Comparison of ENCODE assay signal across 8 cellular contexts in genomic region chr9:121369595-121370265, GRCh38. TPM values are rescaled to one million over a fixed set of nuclear protein-coding genes. Genes with fewer than 3 reads are reported as not detected.
A peak's percentile ranks its signal among the peaks of the same experiment; 100 is the strongest.
DNase-seq lines count a peak whose midpoint lies in the region; ATAC-seq, FAIRE-seq and TF ChIP-seq lines count a peak whose summit lies in the region.

TSS of gene STOM (minus strand) at chr9:121370250. CDS start at chr9:121370187, 63 bp downstream.

- WGBS in psoas muscle, 3 donors = 0 to 1% (median 0%) methylated on average over 42 to 52 of the region's 52 CpGs

- H3K27ac Mint-ChIP-seq in activated naive CD4-positive, alpha-beta T cell treated with anti-CD3 and anti-CD28 coated beads, Interleukin-2, amount 50 U/mL, for 72 hours = peak within 1 kb of the TSS; percentile 84 to 93

- H3K9ac ChIP-seq in OCI-LY1 (ENCODE audit: low read length) = peak within 1 kb of the TSS; percentile 57

- H2AFZ ChIP-seq in ACC112 (ENCODE audit: low read length, unreplicated experiment) (peak within 1 kb of the TSS; percentile 66), OCI-LY1 (ENCODE audit: low read length) (peak within 1 kb of the TSS; percentile 2; the same call in 1 of the 2 replicates)

- no peaks in the 10 kb centered on the region for H4K20me1 ChIP-seq in OCI-LY1 (ENCODE audit: insufficient read depth, low read length)

- H3K9me3 ChIP-seq in OCI-LY1 (ENCODE audit: low read length) (no peaks in the 10 kb centered on the region), psoas muscle (no peaks in the 10 kb centered on the region)

- H3F3A ChIP-seq in OCI-LY1 (ENCODE audit: insufficient read depth, low read length) = no peaks in the 10 kb centered on the region

- H3K36me3 ChIP-seq in ACC112 (ENCODE audit: insufficient read depth, low read length) = no peaks in the 10 kb centered on the region; the same call in 1 of the 2 replicates
- no peaks in the 10 kb centered on the region for H3K36me3 ChIP-seq in OCI-LY1 (ENCODE audit: insufficient read depth, low read length)
- H3K36me3 ChIP-seq in psoas muscle (ENCODE audit: insufficient read depth in 1 of 2, low read depth in 1 of 2) = peaks cover 0 to 25% of the 10 kb centered on the region in 2 donors

- H3K79me2 ChIP-seq in ACC112 (ENCODE audit: control insufficient read depth, insufficient read depth, low read length, unreplicated experiment) (peaks cover 44% of the 10 kb centered on the region), OCI-LY1 (ENCODE audit: insufficient read depth, low read length) (no peaks in the 10 kb centered on the region)

- H3K27ac ChIP-seq in ACC112 (ENCODE audit: low read depth, low read length) = peak within 1 kb of the TSS; percentile 83
- peak within 1 kb of the TSS; percentile 27 for H3K27ac ChIP-seq in OCI-LY1 (ENCODE audit: low read depth, low read length, poor library complexity, severe bottlenecking)
- peak within 1 kb of the TSS; percentile 98 for H3K27ac ChIP-seq in psoas muscle

- intact Hi-C loops in Right ventricle myocardium superior (cut with DNase I) = loop anchor here (5.0 kb wide), 1 partner anchor 37 kb away; no protein-coding TSS in a partner anchor
- intact Hi-C loops in psoas muscle (cut with DNase I) = no loop called here

- ATAC-seq in HG02970 (IDR thresholded peaks at IDR 0.05; ENCODE audit: low FRiP score, unreplicated experiment) (peak; percentile 52), Right ventricle myocardium superior (ENCODE audit: poor library complexity) (peak; percentile 79), psoas muscle (peak; percentile 73 to 85 (median 78))
- peak; percentile 72 to 73 for ATAC-seq in activated naive CD4-positive, alpha-beta T cell treated with anti-CD3 and anti-CD28 coated beads, Interleukin-2, amount 50 U/mL, for 72 hours

- peaks cover 4 to 5% of the 10 kb centered on the region in 2 donors for H3K9me3 Mint-ChIP-seq in activated naive CD4-positive, alpha-beta T cell treated with anti-CD3 and anti-CD28 coated beads, Interleukin-2, amount 50 U/mL, for 72 hours

- H3K27me3 ChIP-seq in ACC112 (ENCODE audit: insufficient read depth, low read length) (no peaks in the 10 kb centered on the region), OCI-LY1 (ENCODE audit: insufficient read depth, low read length) (no peaks in the 10 kb centered on the region), psoas muscle (ENCODE audit: insufficient read depth in 3 of 3, low read length in 2 of 3) (no peaks in the 10 kb centered on the region)

- peak; percentile 23 for DNase-seq in GM18507 (ENCODE audit: extremely low spot score, insufficient read length, low read depth)
- peak in 1 of 2 donors; percentile 73 for DNase-seq in activated naive CD4-positive, alpha-beta T cell treated with anti-CD3 and anti-CD28 coated beads, Interleukin-2, amount 50 U/mL, for 72 hours (ENCODE audit: low spot score in 2 of 2)
- peak; percentile 94 for DNase-seq in Right ventricle myocardium superior
- DNase-seq in psoas muscle = peak; percentile 92 to 97
- no peak for DNase-seq in NK-92 (lab: John Stamatoyannopoulos, UW; ENCODE audit: unreplicated experiment)

- TF ChIP-seq CTCF in OCI-LY1 (IDR thresholded peaks at IDR 0.05; ENCODE audit: low read length) = no peak
- no peak for TF ChIP-seq CTCF in psoas muscle (IDR thresholded peaks at IDR 0.05)

- H3K9me2 ChIP-seq in OCI-LY1 (ENCODE audit: low read depth, low read length) = no peaks in the 10 kb centered on the region

- H3K4me3 ChIP-seq in ACC112 (ENCODE audit: low read depth, low read length) (peak within 1 kb of the TSS; percentile 96), OCI-LY1 (ENCODE audit: low read depth, low read length, poor library complexity, severe bottlenecking) (peak within 1 kb of the TSS; percentile 72), psoas muscle (peak within 1 kb of the TSS; percentile 87)

- peaks cover 6 to 17% of the 10 kb centered on the region in 2 donors for H3K36me3 Mint-ChIP-seq in activated naive CD4-positive, alpha-beta T cell treated with anti-CD3 and anti-CD28 coated beads, Interleukin-2, amount 50 U/mL, for 72 hours

- H3K4me1 ChIP-seq in ACC112 (ENCODE audit: control insufficient read depth, insufficient read depth, low read length, unreplicated experiment) = peaks cover 56% of the 10 kb centered on the region
- H3K4me1 ChIP-seq in OCI-LY1 (ENCODE audit: insufficient read depth, low read length, severe bottlenecking) = peaks cover 41% of the 10 kb centered on the region
- peaks cover 54% of the 10 kb centered on the region for H3K4me1 ChIP-seq in psoas muscle

- no peak for FAIRE-seq in GM18507 (lab: Jason Lieb, UNC)

- H3K4me2 ChIP-seq in OCI-LY1 (ENCODE audit: low read length) = peak within 1 kb of the TSS; percentile 63

RNA-seq across cellular contexts. Expression of gene STOM, which starts in this region (rescaled TPM):
- total RNA-seq in activated naive CD4-positive, alpha-beta T cell treated with anti-CD3 and anti-CD28 coated beads, Interleukin-2, amount 50 U/mL, for 72 hours = 10 to 100 TPM; 19.9 to 53.5 TPM
- total RNA-seq in Right ventricle myocardium superior = 155 TPM
- total RNA-seq in psoas muscle = 100 to 1,000 TPM in 3 of 4 donors, 10 to 100 TPM in 1; 89.6 to 237 (median 114) TPM
- 10 to 100 TPM; 53.2 to 83.4 (median 62.2) TPM for polyA plus RNA-seq in psoas muscle

Comparison
In these comparisons a context has a peak if more than half of its experiments do, and no peak if none do; other contexts are left out.
1. H3K27ac ChIP-seq: peak in every context shown above with its lines; median percentile 98 in psoas muscle; 83 in ACC112; 27 in OCI-LY1.